In the genomic region with DNA sequence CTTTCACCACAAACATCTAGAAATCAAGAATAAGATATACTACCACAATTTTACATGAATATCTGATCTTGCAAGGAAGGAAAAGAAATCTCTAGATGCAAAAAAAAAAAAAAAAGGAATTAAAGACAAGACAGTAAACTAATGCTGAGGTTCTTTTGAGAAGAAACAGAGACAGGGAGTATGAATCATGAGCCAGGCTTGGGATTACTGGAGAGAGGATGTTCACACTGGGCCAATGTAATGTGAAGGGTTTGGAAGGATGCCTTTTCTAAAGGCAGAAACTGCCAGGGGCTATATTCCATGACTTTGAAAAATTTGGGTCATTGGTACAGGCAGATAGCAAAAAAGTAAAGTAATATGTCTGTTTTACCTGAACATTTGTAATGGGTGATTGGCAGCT, we compare ENCODE assay signal across 25 cellular contexts.
DNase-seq lines count a peak whose midpoint lies in the region; ATAC-seq and TF ChIP-seq lines count a peak whose summit lies in the region.
"Had no signal": no experiment of that assay in that cellular context is flagged by ENCODE, and none has a peak within 500 bp of the region (broad histone marks: within the 10 kb centered on the region; RNA-seq: fewer than 3 reads in every experiment).

No MANE protein-coding gene starts in this region.

- H3K27ac Mint-ChIP-seq in Calu3 (ENCODE audit: unreplicated experiment) (peak overlapping the region; percentile 82), mesothelial cell of epicardium (peak overlapping the region; percentile 35)
- H3K27ac Mint-ChIP-seq: activated CD8-positive, alpha-beta T cell treated with anti-CD3 and anti-CD28 coated beads for 36 hours; activated naive CD8-positive, alpha-beta T cell; WTC11 had no signal

- TF ChIP-seq CTCF in Calu3 (IDR thresholded peaks at IDR 0.05; ENCODE audit: unreplicated experiment) (no peak), choroid plexus epithelial cell (conservative IDR thresholded peaks at IDR 0.05; ENCODE audit: low read depth, low read length) (no peak), mesothelial cell of epicardium (IDR thresholded peaks at IDR 0.05; ENCODE audit: unreplicated experiment) (no peak)

- DNase-seq in Calu3 (no peak), M059J (ENCODE audit: low read depth) (peak; percentile 90), choroid plexus epithelial cell (ENCODE audit: low read depth) (peak; percentile 24), mesothelial cell of epicardium (ENCODE audit: low spot score in 2 of 2, unreplicated experiment in 2 of 2) (no peak), retina (no peak), superior temporal gyrus (ENCODE audit: extremely low spot score) (no peak)
- no peak for DNase-seq in effector CD4-positive, alpha-beta T cell
- DNase-seq: activated CD8-positive, alpha-beta T cell treated with anti-CD3 and anti-CD28 coated beads for 36 hours; activated T-cell treated with anti-CD3 and anti-CD28 coated beads, Interleukin-2, amount 50 U/mL, for 48 hours; effector memory CD4-positive, alpha-beta T cell; gastrocnemius medialis; left ventricle myocardium inferior; NCI-H1048; NCI-H2029 treated with DMSO at 0.1 percent for 48 hours; NCI-H510A treated with DMSO at 0.1 percent for 48 hours; occipital lobe; Right ventricle myocardium superior; stimulated activated CD4-positive, alpha-beta T cell treated with anti-CD3 and anti-CD28 coated beads, Interleukin-4, amount 100 ng/mL, for 1 hour; substantia nigra had no signal

- no TSS peak for BruUV-seq in Calu3 (replicated peaks; lab: Mats Ljungman, UMichigan)

- no peaks in the 10 kb centered on the region for H3K27me3 Mint-ChIP-seq in Calu3 (ENCODE audit: unreplicated experiment)
- no peaks in the 10 kb centered on the region for H3K27me3 Mint-ChIP-seq in mesothelial cell of epicardium (ENCODE audit: low read depth)
- H3K27me3 Mint-ChIP-seq: activated CD8-positive, alpha-beta T cell treated with anti-CD3 and anti-CD28 coated beads for 36 hours; activated naive CD8-positive, alpha-beta T cell had no signal

- intact Hi-C loops in Calu3 (cut with micrococcal nuclease; ENCODE audit: unreplicated experiment), result loop anchor here (5.0 kb wide), 2 partner anchors 293 to 438 kb away; no protein-coding TSS in a partner anchor

- no peak overlapping the region for H3K4me3 ChIP-seq in choroid plexus epithelial cell (ENCODE audit: low read depth, low read length)
- H3K4me3 ChIP-seq: cardiac muscle cell, gastrocnemius medialis, left ventricle myocardium inferior, vagina had no signal

- H3K4me3 Mint-ChIP-seq in Calu3 (ENCODE audit: low read depth, unreplicated experiment) (no peak overlapping the region), mesothelial cell of epicardium (no peak overlapping the region)
- H3K4me3 Mint-ChIP-seq: activated CD8-positive, alpha-beta T cell treated with anti-CD3 and anti-CD28 coated beads for 36 hours; activated naive CD8-positive, alpha-beta T cell; WTC11 had no signal

- H3K36me3 Mint-ChIP-seq in Calu3 (ENCODE audit: insufficient read depth, unreplicated experiment) (peaks cover 5% of the 10 kb centered on the region), mesothelial cell of epicardium (peaks cover 37% of the 10 kb centered on the region)
- H3K36me3 Mint-ChIP-seq: activated naive CD8-positive, alpha-beta T cell; WTC11 had no signal

- CTCF ChIA-PET in Calu3 (lab: Charles Lee), result interaction anchor here (0.7 kb wide), 1 partner anchor 1445 kb away, joined by 3 read pairs; no protein-coding TSS in a partner anchor

- ATAC-seq in HG03342 (IDR thresholded peaks at IDR 0.05; ENCODE audit: unreplicated experiment), result no peak
- ATAC-seq: activated CD8-positive, alpha-beta T cell treated with anti-CD3 and anti-CD28 coated beads for 36 hours; gastrocnemius medialis; HepG2; WTC11 had no signal

- peaks cover 35% of the 10 kb centered on the region for H3K4me1 Mint-ChIP-seq in Calu3 (ENCODE audit: low read depth, unreplicated experiment)
- peaks cover 22% of the 10 kb centered on the region for H3K4me1 Mint-ChIP-seq in mesothelial cell of epicardium
- H3K4me1 Mint-ChIP-seq: WTC11 had no signal

- peaks cover 13% of the 10 kb centered on the region for H3K9me3 Mint-ChIP-seq in Calu3 (ENCODE audit: low read depth, unreplicated experiment)
- peaks cover 56% of the 10 kb centered on the region for H3K9me3 Mint-ChIP-seq in mesothelial cell of epicardium

Comparison
In these comparisons a context has a peak if more than half of its experiments do, and no peak if none do; other contexts are left out.
1. DNase-seq: peak in M059J (single experiment) and choroid plexus epithelial cell (single experiment); none in Calu3 (single experiment), mesothelial cell of epicardium (0 of 2), retina (single experiment), superior temporal gyrus (single experiment) and effector CD4-positive, alpha-beta T cell (single experiment).